ENCODE assay signal across 1 cellular context in the genomic region with DNA sequence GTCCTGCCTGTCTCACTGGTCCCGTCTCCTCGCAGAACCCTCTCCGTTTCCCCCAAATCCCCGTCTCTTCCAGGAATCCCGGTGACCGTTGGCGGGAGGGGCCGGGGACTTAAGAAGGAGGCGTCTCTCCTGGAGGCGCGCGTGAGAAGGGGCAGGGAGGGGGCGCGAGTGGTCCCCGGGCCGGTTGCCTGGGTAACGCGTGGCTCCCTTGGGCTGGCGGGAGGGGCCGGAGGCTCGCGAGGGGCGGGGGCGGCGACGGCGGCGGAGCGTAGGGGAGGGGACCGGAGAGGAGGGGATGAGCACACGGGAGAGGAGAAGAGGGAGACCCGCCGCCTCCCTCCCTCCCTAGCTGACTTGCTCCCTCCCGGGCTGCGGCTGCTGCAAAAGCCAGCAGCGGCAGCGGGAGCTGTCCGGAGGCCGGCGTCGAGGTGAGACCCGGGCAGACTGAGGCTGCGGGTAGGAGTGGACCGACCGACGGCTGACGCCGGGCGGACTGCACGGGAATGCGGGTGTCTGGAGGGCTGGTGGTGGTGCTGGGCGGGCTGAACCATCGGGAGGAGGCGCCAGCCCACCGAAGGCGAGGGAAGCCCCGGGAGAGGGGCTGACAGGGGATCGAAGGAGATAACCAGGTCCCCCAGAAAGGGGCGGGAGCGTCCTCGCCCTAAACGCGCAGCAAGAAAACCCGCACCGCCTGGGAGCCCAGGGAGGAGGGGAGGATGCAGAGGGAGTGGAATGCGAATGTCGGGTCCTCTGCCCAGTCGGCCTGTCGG.
TF ChIP-seq lines count a peak whose summit lies in the region.

A gene (plus strand): TSS at position 298 of the 770 bp plus-strand sequence. CDS start 862 bp downstream, outside the sequence.

TF ChIP-seq in HepG2, 621 proteins besides CTCF, POLR2A, EP300 and RAD21 (continued from another document and continues in another):
- TF ChIP-seq, protein P1, sequence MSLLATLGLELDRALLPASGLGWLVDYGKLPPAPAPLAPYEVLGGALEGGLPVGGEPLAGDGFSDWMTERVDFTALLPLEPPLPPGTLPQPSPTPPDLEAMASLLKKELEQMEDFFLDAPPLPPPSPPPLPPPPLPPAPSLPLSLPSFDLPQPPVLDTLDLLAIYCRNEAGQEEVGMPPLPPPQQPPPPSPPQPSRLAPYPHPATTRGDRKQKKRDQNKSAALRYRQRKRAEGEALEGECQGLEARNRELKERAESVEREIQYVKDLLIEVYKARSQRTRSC (CRISPR knock-in tag; IDR thresholded peaks at IDR 0.05; ENCODE audit: low read depth), result no peak
- peak; percentile 5 for TF ChIP-seq RBM39 (IDR thresholded peaks at IDR 0.05; ENCODE audit: low read depth, low read length, poor library complexity, severe bottlenecking)
- no peak for TF ChIP-seq FOSL1 (CRISPR knock-in tag; IDR thresholded peaks at IDR 0.05; ENCODE audit: borderline replicate concordance)
- TF ChIP-seq, protein P2, sequence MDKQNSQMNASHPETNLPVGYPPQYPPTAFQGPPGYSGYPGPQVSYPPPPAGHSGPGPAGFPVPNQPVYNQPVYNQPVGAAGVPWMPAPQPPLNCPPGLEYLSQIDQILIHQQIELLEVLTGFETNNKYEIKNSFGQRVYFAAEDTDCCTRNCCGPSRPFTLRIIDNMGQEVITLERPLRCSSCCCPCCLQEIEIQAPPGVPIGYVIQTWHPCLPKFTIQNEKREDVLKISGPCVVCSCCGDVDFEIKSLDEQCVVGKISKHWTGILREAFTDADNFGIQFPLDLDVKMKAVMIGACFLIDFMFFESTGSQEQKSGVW (CRISPR knock-in tag; IDR thresholded peaks at IDR 0.05; ENCODE audit: borderline replicate concordance), result no peak
- 0 out of 2 replicates have a peak, but pooled peaks have one; percentile 55 for TF ChIP-seq ZNF441 (CRISPR knock-in tag; IDR thresholded peaks at IDR 0.05; ENCODE audit: borderline replicate concordance)
- TF ChIP-seq MXD4 (CRISPR knock-in tag; IDR thresholded peaks at IDR 0.05), result peak; percentile 2; the same call in 1 of the 2 replicates
- 0 out of 2 replicates have a peak, but pooled peaks have one; percentile 33 for TF ChIP-seq ZNF317 (CRISPR knock-in tag; IDR thresholded peaks at IDR 0.05)
- no peak for TF ChIP-seq ZNF781 (CRISPR knock-in tag; IDR thresholded peaks at IDR 0.05; ENCODE audit: borderline replicate concordance, not compliant biosample characterization)
- no peak for TF ChIP-seq SPEN (CRISPR knock-in tag; IDR thresholded peaks at IDR 0.05; ENCODE audit: low read depth)
- no peak for TF ChIP-seq KAT7 (CRISPR knock-in tag; IDR thresholded peaks at IDR 0.05; ENCODE audit: borderline replicate concordance)
- no peak for TF ChIP-seq RORA (CRISPR knock-in tag; IDR thresholded peaks at IDR 0.05)
- TF ChIP-seq ZNF296 (CRISPR knock-in tag; conservative IDR thresholded peaks at IDR 0.05), result no peak
- no peak for TF ChIP-seq CREB1 (IDR thresholded peaks at IDR 0.05)
- no peak for TF ChIP-seq CREB1 (CRISPR knock-in tag; IDR thresholded peaks at IDR 0.05)
- TF ChIP-seq SALL2 (CRISPR knock-in tag; IDR thresholded peaks at IDR 0.05), result no peak
- TF ChIP-seq, protein P3, sequence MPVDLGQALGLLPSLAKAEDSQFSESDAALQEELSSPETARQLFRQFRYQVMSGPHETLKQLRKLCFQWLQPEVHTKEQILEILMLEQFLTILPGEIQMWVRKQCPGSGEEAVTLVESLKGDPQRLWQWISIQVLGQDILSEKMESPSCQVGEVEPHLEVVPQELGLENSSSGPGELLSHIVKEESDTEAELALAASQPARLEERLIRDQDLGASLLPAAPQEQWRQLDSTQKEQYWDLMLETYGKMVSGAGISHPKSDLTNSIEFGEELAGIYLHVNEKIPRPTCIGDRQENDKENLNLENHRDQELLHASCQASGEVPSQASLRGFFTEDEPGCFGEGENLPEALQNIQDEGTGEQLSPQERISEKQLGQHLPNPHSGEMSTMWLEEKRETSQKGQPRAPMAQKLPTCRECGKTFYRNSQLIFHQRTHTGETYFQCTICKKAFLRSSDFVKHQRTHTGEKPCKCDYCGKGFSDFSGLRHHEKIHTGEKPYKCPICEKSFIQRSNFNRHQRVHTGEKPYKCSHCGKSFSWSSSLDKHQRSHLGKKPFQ (CRISPR knock-in tag; IDR thresholded peaks at IDR 0.05; ENCODE audit: insufficient replicate concordance), result no peak
- no peak for TF ChIP-seq ETV6 (CRISPR knock-in tag; conservative IDR thresholded peaks at IDR 0.05)
- no peak for TF ChIP-seq SIN3B (IDR thresholded peaks at IDR 0.05; ENCODE audit: low read length)
- no peak for TF ChIP-seq ZSCAN29 (CRISPR knock-in tag; conservative IDR thresholded peaks at IDR 0.05)
- peak; percentile 46; the same call in 1 of the 2 replicates for TF ChIP-seq ZNF768 (CRISPR knock-in tag; IDR thresholded peaks at IDR 0.05)
- no peak for TF ChIP-seq REXO4 (CRISPR knock-in tag; IDR thresholded peaks at IDR 0.05; ENCODE audit: borderline replicate concordance)
- TF ChIP-seq, protein P4, sequence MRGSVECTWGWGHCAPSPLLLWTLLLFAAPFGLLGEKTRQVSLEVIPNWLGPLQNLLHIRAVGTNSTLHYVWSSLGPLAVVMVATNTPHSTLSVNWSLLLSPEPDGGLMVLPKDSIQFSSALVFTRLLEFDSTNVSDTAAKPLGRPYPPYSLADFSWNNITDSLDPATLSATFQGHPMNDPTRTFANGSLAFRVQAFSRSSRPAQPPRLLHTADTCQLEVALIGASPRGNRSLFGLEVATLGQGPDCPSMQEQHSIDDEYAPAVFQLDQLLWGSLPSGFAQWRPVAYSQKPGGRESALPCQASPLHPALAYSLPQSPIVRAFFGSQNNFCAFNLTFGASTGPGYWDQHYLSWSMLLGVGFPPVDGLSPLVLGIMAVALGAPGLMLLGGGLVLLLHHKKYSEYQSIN (CRISPR knock-in tag; IDR thresholded peaks at IDR 0.05; ENCODE audit: borderline replicate concordance), result no peak
- TF ChIP-seq AGO2 (optimal IDR thresholded peaks at IDR 0.05; ENCODE audit: low read depth, low read length), result no peak
- TF ChIP-seq ZNF333 (CRISPR knock-in tag; IDR thresholded peaks at IDR 0.05; ENCODE audit: borderline replicate concordance), result no peak
- TF ChIP-seq SALL1 (CRISPR knock-in tag; IDR thresholded peaks at IDR 0.05), result no peak; the same call in none of the 2 replicates
- no peak for TF ChIP-seq ZSCAN30 (CRISPR knock-in tag; IDR thresholded peaks at IDR 0.05)
- TF ChIP-seq CENPX (CRISPR knock-in tag; IDR thresholded peaks at IDR 0.05), result no peak
- TF ChIP-seq ZNF644 (CRISPR knock-in tag; IDR thresholded peaks at IDR 0.05; ENCODE audit: low read depth), result no peak
- TF ChIP-seq, protein P5, sequence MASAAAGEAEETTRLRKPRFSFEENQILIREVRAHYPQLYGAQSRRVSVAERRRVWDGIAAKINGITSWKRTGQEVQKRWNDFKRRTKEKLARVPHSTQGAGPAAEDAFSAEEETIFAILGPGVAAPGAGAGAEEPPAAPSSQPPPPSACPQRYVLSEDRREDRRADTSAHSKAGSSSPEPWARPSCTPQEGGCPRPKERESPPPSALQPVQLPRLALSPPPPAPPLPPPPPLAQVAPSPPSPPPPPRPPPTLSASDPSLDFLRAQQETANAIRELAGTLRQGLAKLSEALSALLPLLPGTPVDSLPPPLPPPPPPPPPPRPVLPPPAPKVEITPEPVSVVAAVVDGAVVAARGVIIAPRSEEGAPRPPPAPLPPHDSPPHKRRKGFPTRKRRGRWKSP (CRISPR knock-in tag; IDR thresholded peaks at IDR 0.05), result no peak
- TF ChIP-seq SMAD3 (CRISPR knock-in tag; IDR thresholded peaks at IDR 0.05), result 0 out of 2 replicates have a peak, but pooled peaks have one; percentile 24
- no peak for TF ChIP-seq GZF1 (CRISPR knock-in tag; IDR thresholded peaks at IDR 0.05)
- no peak for TF ChIP-seq TRIM24 (CRISPR knock-in tag; IDR thresholded peaks at IDR 0.05)
- no peak for TF ChIP-seq NFKB2 (CRISPR knock-in tag; IDR thresholded peaks at IDR 0.05; ENCODE audit: borderline replicate concordance)
- TF ChIP-seq ZSCAN25 (CRISPR knock-in tag; IDR thresholded peaks at IDR 0.05), result peak; percentile 86
- TF ChIP-seq, protein P6, sequence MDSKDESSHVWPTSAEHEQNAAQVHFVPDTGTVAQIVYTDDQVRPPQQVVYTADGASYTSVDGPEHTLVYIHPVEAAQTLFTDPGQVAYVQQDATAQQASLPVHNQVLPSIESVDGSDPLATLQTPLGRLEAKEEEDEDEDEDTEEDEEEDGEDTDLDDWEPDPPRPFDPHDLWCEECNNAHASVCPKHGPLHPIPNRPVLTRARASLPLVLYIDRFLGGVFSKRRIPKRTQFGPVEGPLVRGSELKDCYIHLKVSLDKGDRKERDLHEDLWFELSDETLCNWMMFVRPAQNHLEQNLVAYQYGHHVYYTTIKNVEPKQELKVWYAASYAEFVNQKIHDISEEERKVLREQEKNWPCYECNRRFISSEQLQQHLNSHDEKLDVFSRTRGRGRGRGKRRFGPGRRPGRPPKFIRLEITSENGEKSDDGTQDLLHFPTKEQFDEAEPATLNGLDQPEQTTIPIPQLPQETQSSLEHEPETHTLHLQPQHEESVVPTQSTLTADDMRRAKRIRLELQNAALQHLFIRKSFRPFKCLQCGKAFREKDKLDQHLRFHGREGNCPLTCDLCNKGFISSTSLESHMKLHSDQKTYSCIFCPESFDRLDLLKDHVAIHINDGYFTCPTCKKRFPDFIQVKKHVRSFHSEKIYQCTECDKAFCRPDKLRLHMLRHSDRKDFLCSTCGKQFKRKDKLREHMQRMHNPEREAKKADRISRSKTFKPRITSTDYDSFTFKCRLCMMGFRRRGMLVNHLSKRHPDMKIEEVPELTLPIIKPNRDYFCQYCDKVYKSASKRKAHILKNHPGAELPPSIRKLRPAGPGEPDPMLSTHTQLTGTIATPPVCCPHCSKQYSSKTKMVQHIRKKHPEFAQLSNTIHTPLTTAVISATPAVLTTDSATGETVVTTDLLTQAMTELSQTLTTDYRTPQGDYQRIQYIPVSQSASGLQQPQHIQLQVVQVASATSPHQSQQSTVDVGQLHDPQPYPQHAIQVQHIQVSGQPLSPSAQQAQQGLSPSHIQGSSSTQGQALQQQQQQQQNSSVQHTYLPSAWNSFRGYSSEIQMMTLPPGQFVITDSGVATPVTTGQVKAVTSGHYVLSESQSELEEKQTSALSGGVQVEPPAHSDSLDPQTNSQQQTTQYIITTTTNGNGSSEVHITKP (CRISPR knock-in tag; IDR thresholded peaks at IDR 0.05; ENCODE audit: low read depth), result 0 out of 2 replicates have a peak, but pooled peaks have one; percentile 28
- TF ChIP-seq, protein P7, sequence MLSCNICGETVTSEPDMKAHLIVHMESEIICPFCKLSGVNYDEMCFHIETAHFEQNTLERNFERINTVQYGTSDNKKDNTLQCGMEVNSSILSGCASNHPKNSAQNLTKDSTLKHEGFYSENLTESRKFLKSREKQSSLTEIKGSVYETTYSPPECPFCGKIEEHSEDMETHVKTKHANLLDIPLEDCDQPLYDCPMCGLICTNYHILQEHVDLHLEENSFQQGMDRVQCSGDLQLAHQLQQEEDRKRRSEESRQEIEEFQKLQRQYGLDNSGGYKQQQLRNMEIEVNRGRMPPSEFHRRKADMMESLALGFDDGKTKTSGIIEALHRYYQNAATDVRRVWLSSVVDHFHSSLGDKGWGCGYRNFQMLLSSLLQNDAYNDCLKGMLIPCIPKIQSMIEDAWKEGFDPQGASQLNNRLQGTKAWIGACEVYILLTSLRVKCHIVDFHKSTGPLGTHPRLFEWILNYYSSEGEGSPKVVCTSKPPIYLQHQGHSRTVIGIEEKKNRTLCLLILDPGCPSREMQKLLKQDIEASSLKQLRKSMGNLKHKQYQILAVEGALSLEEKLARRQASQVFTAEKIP (CRISPR knock-in tag; IDR thresholded peaks at IDR 0.05; ENCODE audit: borderline replicate concordance), result no peak
- TF ChIP-seq, protein P8, sequence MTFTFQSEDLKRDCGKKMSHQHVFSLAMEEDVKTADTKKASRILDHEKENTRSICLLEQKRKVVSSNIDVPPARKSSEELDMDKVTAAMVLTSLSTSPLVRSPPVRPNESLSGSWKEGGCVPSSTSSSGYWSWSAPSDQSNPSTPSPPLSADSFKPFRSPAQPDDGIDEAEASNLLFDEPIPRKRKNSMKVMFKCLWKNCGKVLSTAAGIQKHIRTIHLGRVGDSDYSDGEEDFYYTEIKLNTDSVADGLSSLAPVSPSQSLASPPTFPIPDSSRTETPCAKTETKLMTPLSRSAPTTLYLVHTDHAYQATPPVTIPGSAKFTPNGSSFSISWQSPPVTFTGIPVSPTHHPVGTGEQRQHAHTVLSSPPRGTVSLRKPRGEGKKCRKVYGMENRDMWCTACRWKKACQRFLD (CRISPR knock-in tag; IDR thresholded peaks at IDR 0.05; ENCODE audit: borderline replicate concordance), result 0 out of 2 replicates have a peak, but pooled peaks have one; percentile 10
- TF ChIP-seq PAWR (CRISPR knock-in tag; IDR thresholded peaks at IDR 0.05; ENCODE audit: borderline replicate concordance), result no peak
- TF ChIP-seq, protein P9, sequence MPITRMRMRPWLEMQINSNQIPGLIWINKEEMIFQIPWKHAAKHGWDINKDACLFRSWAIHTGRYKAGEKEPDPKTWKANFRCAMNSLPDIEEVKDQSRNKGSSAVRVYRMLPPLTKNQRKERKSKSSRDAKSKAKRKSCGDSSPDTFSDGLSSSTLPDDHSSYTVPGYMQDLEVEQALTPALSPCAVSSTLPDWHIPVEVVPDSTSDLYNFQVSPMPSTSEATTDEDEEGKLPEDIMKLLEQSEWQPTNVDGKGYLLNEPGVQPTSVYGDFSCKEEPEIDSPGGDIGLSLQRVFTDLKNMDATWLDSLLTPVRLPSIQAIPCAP (CRISPR knock-in tag; IDR thresholded peaks at IDR 0.05; ENCODE audit: low read depth), result no peak
- TF ChIP-seq ZNF282 (IDR thresholded peaks at IDR 0.05; ENCODE audit: partially characterized antibody), result no peak
- TF ChIP-seq MAZ (IDR thresholded peaks at IDR 0.05; ENCODE audit: borderline replicate concordance, low read depth, low read length), result 0 out of 2 replicates have a peak, but pooled peaks have one; percentile 55
- no peak for TF ChIP-seq MAZ (CRISPR knock-in tag; IDR thresholded peaks at IDR 0.05; ENCODE audit: low read depth)
- no peak for TF ChIP-seq ZFP37 (CRISPR knock-in tag; IDR thresholded peaks at IDR 0.05; ENCODE audit: borderline replicate concordance)
- TF ChIP-seq, protein P10, sequence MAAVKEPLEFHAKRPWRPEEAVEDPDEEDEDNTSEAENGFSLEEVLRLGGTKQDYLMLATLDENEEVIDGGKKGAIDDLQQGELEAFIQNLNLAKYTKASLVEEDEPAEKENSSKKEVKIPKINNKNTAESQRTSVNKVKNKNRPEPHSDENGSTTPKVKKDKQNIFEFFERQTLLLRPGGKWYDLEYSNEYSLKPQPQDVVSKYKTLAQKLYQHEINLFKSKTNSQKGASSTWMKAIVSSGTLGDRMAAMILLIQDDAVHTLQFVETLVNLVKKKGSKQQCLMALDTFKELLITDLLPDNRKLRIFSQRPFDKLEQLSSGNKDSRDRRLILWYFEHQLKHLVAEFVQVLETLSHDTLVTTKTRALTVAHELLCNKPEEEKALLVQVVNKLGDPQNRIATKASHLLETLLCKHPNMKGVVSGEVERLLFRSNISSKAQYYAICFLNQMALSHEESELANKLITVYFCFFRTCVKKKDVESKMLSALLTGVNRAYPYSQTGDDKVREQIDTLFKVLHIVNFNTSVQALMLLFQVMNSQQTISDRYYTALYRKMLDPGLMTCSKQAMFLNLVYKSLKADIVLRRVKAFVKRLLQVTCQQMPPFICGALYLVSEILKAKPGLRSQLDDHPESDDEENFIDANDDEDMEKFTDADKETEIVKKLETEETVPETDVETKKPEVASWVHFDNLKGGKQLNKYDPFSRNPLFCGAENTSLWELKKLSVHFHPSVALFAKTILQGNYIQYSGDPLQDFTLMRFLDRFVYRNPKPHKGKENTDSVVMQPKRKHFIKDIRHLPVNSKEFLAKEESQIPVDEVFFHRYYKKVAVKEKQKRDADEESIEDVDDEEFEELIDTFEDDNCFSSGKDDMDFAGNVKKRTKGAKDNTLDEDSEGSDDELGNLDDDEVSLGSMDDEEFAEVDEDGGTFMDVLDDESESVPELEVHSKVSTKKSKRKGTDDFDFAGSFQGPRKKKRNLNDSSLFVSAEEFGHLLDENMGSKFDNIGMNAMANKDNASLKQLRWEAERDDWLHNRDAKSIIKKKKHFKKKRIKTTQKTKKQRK (IDR thresholded peaks at IDR 0.05; ENCODE audit: low read length), result no peak
